ENCODE assay signal across 24 cellular contexts in the genomic region with DNA sequence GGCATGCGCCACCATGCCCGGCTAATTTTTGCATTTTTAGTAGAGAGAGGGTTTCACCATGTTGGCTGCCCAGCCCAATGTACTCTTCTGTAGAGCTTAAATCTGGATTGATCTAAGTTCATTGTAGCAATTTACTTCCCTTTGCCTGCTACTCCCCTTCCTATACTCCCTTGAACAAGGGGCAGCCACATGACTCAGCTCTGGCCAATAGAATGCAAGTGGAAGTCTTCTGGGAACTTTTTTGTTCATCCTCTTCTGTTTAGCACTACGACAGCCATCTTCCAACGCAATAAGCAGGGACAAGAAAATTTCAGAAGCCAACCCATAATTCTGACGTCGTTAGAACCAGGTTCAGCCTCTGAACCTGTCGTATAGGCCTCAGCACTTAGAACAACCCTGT.
"Had no signal": no experiment of that assay in that cellular context is flagged by ENCODE, and none has a peak within 500 bp of the region (broad histone marks: within the 10 kb centered on the region; RNA-seq: fewer than 3 reads in every experiment).

No MANE protein-coding gene starts in this region.

- H3K27ac ChIP-seq: esophagus muscularis mucosa, foreskin keratinocyte, gastroesophageal sphincter, heart left ventricle, hepatocyte, parathyroid adenoma, prostate gland, right atrium auricular region, sigmoid colon, stomach, thyroid gland, vagina had no signal

- H3K27me3 ChIP-seq: esophagus muscularis mucosa, foreskin keratinocyte, gastroesophageal sphincter, heart left ventricle, hepatocyte, right atrium auricular region, sigmoid colon, stomach, thyroid gland, vagina had no signal

- H3K9me3 ChIP-seq: esophagus muscularis mucosa, gastroesophageal sphincter, heart left ventricle, prostate gland, right atrium auricular region, sigmoid colon, stomach, thyroid gland, vagina had no signal

- H3K4me2 ChIP-seq: hepatocyte had no signal

- H3K79me2 ChIP-seq: hepatocyte, parathyroid adenoma had no signal

- H3K36me3 ChIP-seq: esophagus muscularis mucosa, gastroesophageal sphincter, heart left ventricle, prostate gland, right atrium auricular region, sigmoid colon, stomach, thyroid gland, vagina had no signal

- FAIRE-seq: endothelial cell of umbilical vein, kidney had no signal

- H3K4me3 ChIP-seq: esophagus muscularis mucosa, gastroesophageal sphincter, heart left ventricle, hepatocyte, lung, prostate gland, right atrium auricular region, sigmoid colon, stomach, thyroid gland, vagina had no signal

- H2AFZ ChIP-seq: hepatocyte, parathyroid adenoma had no signal

- H3K9ac ChIP-seq: parathyroid adenoma had no signal

- H3K4me1 ChIP-seq: gastroesophageal sphincter, parathyroid adenoma, prostate gland, right atrium auricular region, stomach, thyroid gland, vagina had no signal

- DNase-seq: dermis blood vessel endothelial cell; effector memory CD4-positive, alpha-beta T cell; foreskin keratinocyte; heart left ventricle; kidney; natural killer cell; sigmoid colon; stimulated activated CD4-positive, alpha-beta T cell treated with anti-CD3 and anti-CD28 coated beads, Interleukin-2, amount 100 ng/mL, for 24 hours; stimulated activated CD4-positive, alpha-beta T cell treated with anti-CD3 and anti-CD28 coated beads, Interleukin-4, amount 100 ng/mL, for 24 hours; stimulated activated naive CD4-positive, alpha-beta T cell treated with Interleukin-2 at 50 U/mL for 16 hours; thyroid gland; trophoblast cell had no signal

- ATAC-seq: foreskin keratinocyte; gastroesophageal sphincter; heart left ventricle; left lobe of liver; natural killer cell; stimulated activated effector memory CD8-positive, alpha-beta T cell treated with anti-CD3 and anti-CD28 coated beads, Interleukin-12 subunit alpha, Interleukin-12 subunit beta, amount 100 ng/mL, for 72 hours had no signal
